Comparison of ENCODE assay signal across 8 cellular contexts in genomic region chrX:56233682-56234081, GRCh38. TPM values are rescaled to one million over a fixed set of nuclear protein-coding genes. Genes with fewer than 3 reads are reported as not detected.
A peak's percentile ranks its signal among the peaks of the same experiment; 100 is the strongest.
DNase-seq lines count a peak whose midpoint lies in the region; ATAC-seq, FAIRE-seq and TF ChIP-seq lines count a peak whose summit lies in the region.

No MANE protein-coding gene starts in this region.

- DNase-seq in Caki2 (ENCODE audit: low read depth) (peak; percentile 72), lower lobe of right lung (peak; percentile 76), NCI-H2196 treated with DMSO at 0.1 percent for 48 hours (lab: John Stamatoyannopoulos, UW; ENCODE audit: unreplicated experiment) (no peak), NCI-H146 (lab: John Stamatoyannopoulos, UW) (no peak)

- in situ Hi-C loops in Caki2 (cut with HindIII; ENCODE audit: low pct_unique_long_range_greater_than_20kb, low sequenced_read_pairs), result no loop called here

- no peaks in the 10 kb centered on the region for H3K9me3 ChIP-seq in lower lobe of right lung

- WGBS in urinary bladder, result 9% methylated on average over 8 of the region's 8 CpGs

- peak; percentile 83 for ATAC-seq in GM19438 (IDR thresholded peaks at IDR 0.05; ENCODE audit: low read depth, unreplicated experiment)
- peak; percentile 91 for ATAC-seq in HG03469 (IDR thresholded peaks at IDR 0.05; ENCODE audit: unreplicated experiment)
- peak; percentile 94 to 95 for ATAC-seq in lower lobe of right lung

- no peak for TF ChIP-seq CTCF in lower lobe of right lung (IDR thresholded peaks at IDR 0.05)

- intact Hi-C loops in lower lobe of right lung (cut with DNase I), result no loop called here

- H3K27ac ChIP-seq in lower lobe of right lung (peak overlapping the region; percentile 75), urinary bladder (ENCODE audit: low read depth) (peak overlapping the region; percentile 77)

- H3K4me1 ChIP-seq in lower lobe of right lung, result no peaks in the 10 kb centered on the region
- no peaks in the 10 kb centered on the region for H3K4me1 ChIP-seq in urinary bladder (ENCODE audit: insufficient read depth)

- FAIRE-seq in colon (lab: Jason Lieb, UNC), result peak; percentile 51

- H3K27me3 ChIP-seq in lower lobe of right lung (ENCODE audit: low read depth), result no peaks in the 10 kb centered on the region

- H3K36me3 ChIP-seq in lower lobe of right lung (peaks cover 3% of the 10 kb centered on the region), urinary bladder (ENCODE audit: insufficient read depth) (no peaks in the 10 kb centered on the region)

- H3K4me3 ChIP-seq in lower lobe of right lung (peak overlapping the region; percentile 63), urinary bladder (ENCODE audit: low read depth, low read length) (peak overlapping the region; percentile 53)

RNA-seq across cellular contexts. Expression of gene KLF8, which starts 1.5 kb away (rescaled TPM):
- total RNA-seq in Caki2 (2014; rRNA removed; shearing (Covaris generic); ENCODE audit: low replicate concordance), result 0.52 and 0.68 TPM in 2 replicates
- total RNA-seq in lower lobe of right lung (17.7 TPM), urinary bladder (9.6 TPM)
- polyA plus RNA-seq in urinary bladder, result 9.8 TPM

Comparison
In these comparisons a context has a peak if more than half of its experiments do, and no peak if none do; other contexts are left out.
1. DNase-seq: peak in Caki2 (single experiment) and lower lobe of right lung (single experiment); none in NCI-H2196 treated with DMSO at 0.1 percent for 48 hours (single experiment) and NCI-H146 (single experiment).
2. Peak in every context shown above with its lines, with median percentiles within 50 percentile points of each other: ATAC-seq.